ENCODE assay signal across 20 cellular contexts in genomic region chr11:119578466-119579220, GRCh38.
DNase-seq lines count a peak whose midpoint lies in the region; TF ChIP-seq lines count a peak whose summit lies in the region.
"Had no signal": no experiment of that assay in that cellular context is flagged by ENCODE, and none has a peak within 500 bp of the region (broad histone marks: within the 10 kb centered on the region; RNA-seq: fewer than 3 reads in every experiment).

No MANE protein-coding gene starts in this region.

- H3K9ac ChIP-seq in SK-N-MC (ENCODE audit: insufficient read length): no peak overlapping the region

- H3K9me3 ChIP-seq in HEK293 (ENCODE audit: control insufficient read depth, insufficient read depth, low read depth, low read length) (no peaks in the 10 kb centered on the region), SK-N-MC (ENCODE audit: low read depth, low read length) (no peaks in the 10 kb centered on the region)
- H3K9me3 ChIP-seq: SJSA1 had no signal

- DNase-seq in NCI-H2081 (lab: John Stamatoyannopoulos, UW): peak; percentile 10 to 57
- no peak for DNase-seq in SK-N-MC (ENCODE audit: low read depth, low spot score)
- DNase-seq in islet precursor cell: peak; percentile 23
- DNase-seq in stimulated activated naive CD4-positive, alpha-beta T cell (lab: John Stamatoyannopoulos, UW): no peak
- no peak for DNase-seq in activated T-cell treated with anti-CD3 and anti-CD28 coated beads for 4 hours
- no peak for DNase-seq in T-helper 9 cell
- DNase-seq: activated effector memory CD4-positive, alpha-beta T cell treated with anti-CD3 and anti-CD28 coated beads, Interleukin-2, amount 50 U/mL, for 16 hours; brain microvascular endothelial cell; CD4-positive, alpha-beta memory T cell; DMS153; GF-D8; heart left ventricle; KG1; left colon; NCI-H2107; stimulated activated CD4-positive, alpha-beta T cell treated with anti-CD3 and anti-CD28 coated beads, Interleukin-12 subunit alpha, Interleukin-12 subunit beta, amount 100 ng/mL, for 4 hours; stomach had no signal

- H3K36me3 ChIP-seq in HEK293 (ENCODE audit: control insufficient read depth in 2 of 2, insufficient read depth in 1 of 2, low read length in 2 of 2) (no peaks in the 10 kb centered on the region), SK-N-MC (ENCODE audit: insufficient read depth, low read length) (no peaks in the 10 kb centered on the region)
- H3K36me3 ChIP-seq: brain microvascular endothelial cell, heart left ventricle, SJSA1, stomach, tibial nerve had no signal

- CTCF ChIA-PET in HEK293 (lab: Yijun Ruan, JAX): interaction anchor here (0.8 to 0.9 kb wide), 2 partner anchors 45 to 198 kb away, joined by 3 read pairs; no protein-coding TSS in a partner anchor

- no peak overlapping the region for H3K4me3 ChIP-seq in HEK293 (ENCODE audit: low read depth, low read length)
- no peak overlapping the region for H3K4me3 ChIP-seq in SK-N-MC
- H3K4me3 ChIP-seq: heart left ventricle, SJSA1, stomach, tibial nerve had no signal

- H3K27ac ChIP-seq in HEK293 (ENCODE audit: extremely low read depth, low read depth, low read length): no peak overlapping the region
- 0 out of 2 replicates have a peak overlapping the region, but pooled peaks have one; percentile 8 for H3K27ac ChIP-seq in SK-N-MC
- H3K27ac ChIP-seq: brain microvascular endothelial cell, heart left ventricle, SJSA1, stomach, tibial nerve had no signal

- H3K4me1 ChIP-seq in HEK293 (ENCODE audit: control insufficient read depth, insufficient read depth, low read length): no peaks in the 10 kb centered on the region

- POLR2A ChIA-PET in HEK293 (lab: Yijun Ruan, JAX): no interaction called here

- no peak for TF ChIP-seq CTCF in HEK293 (tag by site-specific recombination; IDR thresholded peaks at IDR 0.05)

TF ChIP-seq in HEK293, 187 proteins besides CTCF, POLR2A, EP300 and RAD21:
- TF ChIP-seq ZNF133 (tag by site-specific recombination; IDR thresholded peaks at IDR 0.05) (no peak), KLF7 (tag by site-specific recombination; IDR thresholded peaks at IDR 0.05; ENCODE audit: borderline replicate concordance) (no peak), SALL2 (tag by site-specific recombination; IDR thresholded peaks at IDR 0.05; ENCODE audit: borderline replicate concordance) (no peak), AEBP2 (tag by site-specific recombination; IDR thresholded peaks at IDR 0.05; ENCODE audit: borderline replicate concordance) (no peak), ZNF664 (tag by site-specific recombination; IDR thresholded peaks at IDR 0.05) (no peak), ZIC2 (tag by site-specific recombination; IDR thresholded peaks at IDR 0.05) (0 out of 2 replicates have a peak, but pooled peaks have one; percentile 8), OSR2 (tag by site-specific recombination; IDR thresholded peaks at IDR 0.05) (peak; percentile 21; the same call in 1 of the 2 replicates), GLI4 (tag by site-specific recombination; IDR thresholded peaks at IDR 0.05) (no peak), TRIM28 (IDR thresholded peaks at IDR 0.05; ENCODE audit: borderline replicate concordance, low read length) (no peak), ZBTB17 (tag by site-specific recombination; IDR thresholded peaks at IDR 0.05) (no peak), PRDM1 (tag by site-specific recombination; IDR thresholded peaks at IDR 0.05) (no peak), ZSCAN4 (tag by site-specific recombination; IDR thresholded peaks at IDR 0.05) (no peak), ZNF148 (tag by site-specific recombination; IDR thresholded peaks at IDR 0.05; ENCODE audit: borderline replicate concordance) (no peak), IKZF3 (tag by site-specific recombination; IDR thresholded peaks at IDR 0.05) (no peak), ZBTB20 (tag by site-specific recombination; IDR thresholded peaks at IDR 0.05) (no peak), MZF1 (tag by site-specific recombination; IDR thresholded peaks at IDR 0.05; ENCODE audit: borderline replicate concordance) (no peak), ZNF214 (tag by site-specific recombination; IDR thresholded peaks at IDR 0.05; ENCODE audit: borderline replicate concordance) (no peak), ATF2 (tag by site-specific recombination; IDR thresholded peaks at IDR 0.05; ENCODE audit: low read depth) (peak; percentile 40; the same call in 1 of the 2 replicates), EGR2 (tag by site-specific recombination; IDR thresholded peaks at IDR 0.05; ENCODE audit: low read depth) (no peak), ZNF155 (tag by site-specific recombination; IDR thresholded peaks at IDR 0.05) (no peak), ZNF658 (tag by site-specific recombination; IDR thresholded peaks at IDR 0.05) (no peak)

Comparison
In these comparisons a context has a peak if more than half of its experiments do, and no peak if none do; other contexts are left out.
1. DNase-seq: peak in NCI-H2081 (2 of 2) and islet precursor cell (single experiment); none in SK-N-MC (single experiment), stimulated activated naive CD4-positive, alpha-beta T cell (0 of 6), activated T-cell treated with anti-CD3 and anti-CD28 coated beads for 4 hours (single experiment) and T-helper 9 cell (single experiment).